ENCODE assay signal across 8 cellular contexts in genomic region chr10:68720793-68721672, GRCh38. TPM values are rescaled to one million over a fixed set of nuclear protein-coding genes. Genes with fewer than 3 reads are reported as not detected.
DNase-seq lines count a peak whose midpoint lies in the region; ATAC-seq lines count a peak whose summit lies in the region.

A gene with protein sequence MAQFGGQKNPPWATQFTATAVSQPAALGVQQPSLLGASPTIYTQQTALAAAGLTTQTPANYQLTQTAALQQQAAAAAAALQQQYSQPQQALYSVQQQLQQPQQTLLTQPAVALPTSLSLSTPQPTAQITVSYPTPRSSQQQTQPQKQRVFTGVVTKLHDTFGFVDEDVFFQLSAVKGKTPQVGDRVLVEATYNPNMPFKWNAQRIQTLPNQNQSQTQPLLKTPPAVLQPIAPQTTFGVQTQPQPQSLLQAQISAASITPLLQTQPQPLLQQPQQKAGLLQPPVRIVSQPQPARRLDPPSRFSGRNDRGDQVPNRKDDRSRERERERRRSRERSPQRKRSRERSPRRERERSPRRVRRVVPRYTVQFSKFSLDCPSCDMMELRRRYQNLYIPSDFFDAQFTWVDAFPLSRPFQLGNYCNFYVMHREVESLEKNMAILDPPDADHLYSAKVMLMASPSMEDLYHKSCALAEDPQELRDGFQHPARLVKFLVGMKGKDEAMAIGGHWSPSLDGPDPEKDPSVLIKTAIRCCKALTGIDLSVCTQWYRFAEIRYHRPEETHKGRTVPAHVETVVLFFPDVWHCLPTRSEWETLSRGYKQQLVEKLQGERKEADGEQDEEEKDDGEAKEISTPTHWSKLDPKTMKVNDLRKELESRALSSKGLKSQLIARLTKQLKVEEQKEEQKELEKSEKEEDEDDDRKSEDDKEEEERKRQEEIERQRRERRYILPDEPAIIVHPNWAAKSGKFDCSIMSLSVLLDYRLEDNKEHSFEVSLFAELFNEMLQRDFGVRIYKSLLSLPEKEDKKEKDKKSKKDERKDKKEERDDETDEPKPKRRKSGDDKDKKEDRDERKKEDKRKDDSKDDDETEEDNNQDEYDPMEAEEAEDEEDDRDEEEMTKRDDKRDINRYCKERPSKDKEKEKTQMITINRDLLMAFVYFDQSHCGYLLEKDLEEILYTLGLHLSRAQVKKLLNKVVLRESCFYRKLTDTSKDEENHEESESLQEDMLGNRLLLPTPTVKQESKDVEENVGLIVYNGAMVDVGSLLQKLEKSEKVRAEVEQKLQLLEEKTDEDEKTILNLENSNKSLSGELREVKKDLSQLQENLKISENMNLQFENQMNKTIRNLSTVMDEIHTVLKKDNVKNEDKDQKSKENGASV (plus strand): TSS chr10:68721239. CDS start chr10:68722505, 1,266 bp downstream.

- H3K27me3 ChIP-seq in BLaER1 treated with 17β-estradiol and CSF1 and Interleukin-3, amounts not matched to agents 10 nM and 100 nM: no peaks in the 10 kb centered on the region

- peak within 1 kb of the TSS; percentile 79 to 98 (median 90) for H3K4me3 ChIP-seq in BLaER1 treated with 17β-estradiol and CSF1 and Interleukin-3, amounts not matched to agents 10 nM and 100 nM

- peak within 1 kb of the TSS; percentile 93 to 99 (median 98) for H3K9ac ChIP-seq in BLaER1 treated with 17β-estradiol and CSF1 and Interleukin-3, amounts not matched to agents 10 nM and 100 nM

- peaks cover 0 to 14% (median 0%) of the 10 kb centered on the region in 11 experiments; a peak in 4 of 22 replicates for H3K9me3 ChIP-seq in BLaER1 treated with 17β-estradiol and CSF1 and Interleukin-3, amounts not matched to agents 10 nM and 100 nM (replicated peaks in 1 of 11)

- H3K27ac ChIP-seq in BLaER1 treated with 17β-estradiol and CSF1 and Interleukin-3, amounts not matched to agents 10 nM and 100 nM: peak within 1 kb of the TSS; percentile 89 to 99 (median 98)

- H3K4me1 ChIP-seq in BLaER1 treated with 17β-estradiol and CSF1 and Interleukin-3, amounts not matched to agents 10 nM and 100 nM: peaks cover 8 to 11% (median 9%) of the 10 kb centered on the region in 10 experiments

- DNase-seq in NCI-H748 (lab: John Stamatoyannopoulos, UW; ENCODE audit: unreplicated experiment) (peak; percentile 99), cortex of kidney (lab: John Stamatoyannopoulos, UW) (peak; percentile 14), left colon (peak; percentile 97 to 99)
- peak; percentile 97 for DNase-seq in activated CD4-positive, alpha-beta T cell treated with anti-CD3 and anti-CD28 coated beads, Interleukin-2, amount 50 U/mL, for 1 hour
- peak; percentile 97 for DNase-seq in stimulated activated CD4-positive, alpha-beta T cell treated with anti-CD3 and anti-CD28 coated beads, Interleukin-1b, Interleukin-23, amount 100 ng/mL, for 48 hours

- H3K4me2 ChIP-seq in BLaER1 treated with 17β-estradiol and CSF1 and Interleukin-3, amounts not matched to agents 10 nM and 100 nM: peak within 1 kb of the TSS; percentile 73 to 95 (median 87)

- peaks cover 0 to 15% (median 3%) of the 10 kb centered on the region in 11 experiments; a peak in 6 of 22 replicates for H4K20me1 ChIP-seq in BLaER1 treated with 17β-estradiol and CSF1 and Interleukin-3, amounts not matched to agents 10 nM and 100 nM

- ATAC-seq in GM19351 (IDR thresholded peaks at IDR 0.05; ENCODE audit: unreplicated experiment): peak; percentile 99
- ATAC-seq in HG03521 (IDR thresholded peaks at IDR 0.05; ENCODE audit: unreplicated experiment): peak; percentile 98
- ATAC-seq in left colon: peak; percentile 99

- H3K36me3 ChIP-seq in BLaER1 treated with 17β-estradiol and CSF1 and Interleukin-3, amounts not matched to agents 10 nM and 100 nM: peaks cover 24 to 38% (median 35%) of the 10 kb centered on the region in 11 experiments

- intact Hi-C loops in left colon (cut with DNase I, micrococcal nuclease): no loop called here

RNA-seq across cellular contexts. Expression of the gene that starts here (rescaled TPM):
- total RNA-seq in left colon: 10 to 100 TPM; 39.0 to 62.8 TPM

Comparison
In these comparisons a context has a peak if more than half of its experiments do, and no peak if none do; other contexts are left out.
1. Peak in every context shown above with its lines: DNase-seq, ATAC-seq, H3K4me3 ChIP-seq and H3K27ac ChIP-seq.
2. DNase-seq: peak in every context shown above with its lines; median percentile 99 in NCI-H748; 98 in left colon; 97 in activated CD4-positive, alpha-beta T cell treated with anti-CD3 and anti-CD28 coated beads, Interleukin-2, amount 50 U/mL, for 1 hour; 97 in stimulated activated CD4-positive, alpha-beta T cell treated with anti-CD3 and anti-CD28 coated beads, Interleukin-1b, Interleukin-23, amount 100 ng/mL, for 48 hours; 14 in cortex of kidney.